Comparison of ENCODE assay signal across 30 cellular contexts in genomic region chr18:56835331-56835730, GRCh38.
"Had no signal": no experiment of that assay in that cellular context is flagged by ENCODE, and none has a peak within 500 bp of the region (broad histone marks: within the 10 kb centered on the region; RNA-seq: fewer than 3 reads in every experiment).

No MANE protein-coding gene starts in this region.

- H3K4me1 ChIP-seq: body of pancreas, pancreas, prostate gland, sigmoid colon, spleen, suprapubic skin, tibial nerve had no signal

- ATAC-seq: activated CD8-positive, alpha-beta memory T cell treated with anti-CD3 and anti-CD28 coated beads, Interleukin-2, amount 10 ng/mL, durations not matched to agents 7 days and 5 days; activated CD8-positive, alpha-beta T cell treated with anti-CD3 and anti-CD28 coated beads, Interleukin-2, amount 10 ng/mL, durations not matched to agents 7 days and 5 days; activated naive CD8-positive, alpha-beta T cell treated with anti-CD3 and anti-CD28 coated beads, Interleukin-2, amount 50 U/mL, for 24 hours; body of pancreas; left colon; naive thymus-derived CD4-positive, alpha-beta T cell; pancreas had no signal

- H3K27ac Mint-ChIP-seq: activated CD8-positive, alpha-beta memory T cell treated with anti-CD3 and anti-CD28 coated beads, Interleukin-2, amount 10 ng/mL, durations not matched to agents 7 days and 5 days; activated CD8-positive, alpha-beta T cell treated with anti-CD3 and anti-CD28 coated beads, Interleukin-2, amount 10 ng/mL, durations not matched to agents 7 days and 5 days; activated naive CD4-positive, alpha-beta T cell treated with anti-CD3 and anti-CD28 coated beads, Interleukin-2, amount 50 U/mL, for 24 hours; activated naive CD8-positive, alpha-beta T cell treated with anti-CD3 and anti-CD28 coated beads, Interleukin-2, amount 50 U/mL, for 24 hours; activated T-helper 2 cell treated with anti-CD3 and anti-CD28 coated beads, Interferon-gamma antibody, Interleukin-2, Interleukin-4, amounts not matched to agents 10 μg/mL and 5 μg/mL and 100 μg/mL, durations not matched to agents 14 hours and 24 hours and 36 hours; mesothelial cell of epicardium; naive thymus-derived CD4-positive, alpha-beta T cell; T-helper 1 cell treated with Interleukin-12 subunit alpha and Interleukin-12 subunit beta and Interleukin-4 antibody, amounts not matched to agents 30 μg/mL and 1 μg/mL, for 36 hours had no signal

- H3K9me3 ChIP-seq: body of pancreas, pancreas, prostate gland, sigmoid colon, spleen, suprapubic skin, tibial nerve had no signal

- H3K36me3 ChIP-seq: pancreas, prostate gland had no signal

- H3K4me1 Mint-ChIP-seq: activated naive CD4-positive, alpha-beta T cell treated with anti-CD3 and anti-CD28 coated beads, Interleukin-2, amount 50 U/mL, for 24 hours; activated naive CD8-positive, alpha-beta T cell treated with anti-CD3 and anti-CD28 coated beads, Interleukin-2, amount 50 U/mL, for 24 hours; mesothelial cell of epicardium had no signal

- H3K4me3 ChIP-seq: body of pancreas, coronary artery, dorsolateral prefrontal cortex, pancreas, prostate gland, sigmoid colon, spleen, suprapubic skin, tibial nerve had no signal

- H3K27me3 Mint-ChIP-seq: activated CD8-positive, alpha-beta memory T cell treated with anti-CD3 and anti-CD28 coated beads, Interleukin-2, amount 10 ng/mL, durations not matched to agents 7 days and 5 days; activated naive CD4-positive, alpha-beta T cell treated with anti-CD3 and anti-CD28 coated beads, Interleukin-2, amount 50 U/mL, for 24 hours; activated naive CD8-positive, alpha-beta T cell treated with anti-CD3 and anti-CD28 coated beads, Interleukin-2, amount 50 U/mL, for 24 hours; naive thymus-derived CD4-positive, alpha-beta T cell had no signal

- H3K4me3 Mint-ChIP-seq: activated CD8-positive, alpha-beta memory T cell treated with anti-CD3 and anti-CD28 coated beads, Interleukin-2, amount 10 ng/mL, durations not matched to agents 7 days and 5 days; activated CD8-positive, alpha-beta T cell treated with anti-CD3 and anti-CD28 coated beads, Interleukin-2, amount 10 ng/mL, durations not matched to agents 7 days and 5 days; activated naive CD4-positive, alpha-beta T cell treated with anti-CD3 and anti-CD28 coated beads, Interleukin-2, amount 50 U/mL, for 24 hours; activated naive CD8-positive, alpha-beta T cell treated with anti-CD3 and anti-CD28 coated beads, Interleukin-2, amount 50 U/mL, for 24 hours; mesothelial cell of epicardium; naive thymus-derived CD4-positive, alpha-beta T cell; T-helper 1 cell treated with Interleukin-12 subunit alpha and Interleukin-12 subunit beta and Interleukin-4 antibody, amounts not matched to agents 30 μg/mL and 1 μg/mL, for 36 hours had no signal

- H3K27me3 ChIP-seq: body of pancreas, dorsolateral prefrontal cortex, pancreas, sigmoid colon, spleen, suprapubic skin, tibial nerve had no signal

- H3K9me3 Mint-ChIP-seq: activated naive CD4-positive, alpha-beta T cell treated with anti-CD3 and anti-CD28 coated beads, Interleukin-2, amount 50 U/mL, for 24 hours; activated naive CD8-positive, alpha-beta T cell treated with anti-CD3 and anti-CD28 coated beads, Interleukin-2, amount 50 U/mL, for 24 hours; activated T-helper 2 cell treated with anti-CD3 and anti-CD28 coated beads, Interferon-gamma antibody, Interleukin-2, Interleukin-4, amounts not matched to agents 10 μg/mL and 5 μg/mL and 100 μg/mL, durations not matched to agents 14 hours and 24 hours and 36 hours; mesothelial cell of epicardium; naive thymus-derived CD4-positive, alpha-beta T cell; T-helper 1 cell treated with Interleukin-12 subunit alpha and Interleukin-12 subunit beta and Interleukin-4 antibody, amounts not matched to agents 30 μg/mL and 1 μg/mL, for 36 hours had no signal

- H3K27ac ChIP-seq: body of pancreas, coronary artery, dorsolateral prefrontal cortex, pancreas, prostate gland, sigmoid colon, spleen, suprapubic skin, tibial nerve had no signal

- FAIRE-seq: pancreas, TTC549 had no signal

- DNase-seq: activated CD4-positive, alpha-beta T cell treated with anti-CD3 and anti-CD28 coated beads for 1 hour; activated CD4-positive, alpha-beta T cell treated with anti-CD3 and anti-CD28 coated beads, Interleukin-2, amount 50 U/mL, for 1 hour; activated CD8-positive, alpha-beta memory T cell treated with anti-CD3 and anti-CD28 coated beads, Interleukin-2, amount 10 ng/mL, durations not matched to agents 7 days and 5 days; activated CD8-positive, alpha-beta T cell treated with anti-CD3 and anti-CD28 coated beads, Interleukin-2, amount 10 ng/mL, durations not matched to agents 7 days and 5 days; activated naive CD8-positive, alpha-beta T cell treated with anti-CD3 and anti-CD28 coated beads, Interleukin-2, amount 50 U/mL, for 24 hours; activated T-cell treated with anti-CD3 and anti-CD28 coated beads, Interleukin-2, amount 50 U/mL, for 48 hours; anterior cingulate cortex; body of pancreas; dorsolateral prefrontal cortex; effector memory CD4-positive, alpha-beta T cell; head of caudate nucleus; hippocampal formation; kidney; left colon; naive thymus-derived CD4-positive, alpha-beta T cell; pancreas; retina; sigmoid colon; spleen; stimulated activated naive CD4-positive, alpha-beta T cell; T-helper 9 cell had no signal
